In genomic region chr17:82127704-82128103, GRCh38 we compare ENCODE assay signal across 21 cellular contexts. TPM values are rescaled to one million over a fixed set of nuclear protein-coding genes. Genes with fewer than 3 reads are reported as not detected.
A peak's percentile ranks its signal among the peaks of the same experiment; 100 is the strongest.
DNase-seq lines count a peak whose midpoint lies in the region; ATAC-seq, FAIRE-seq and TF ChIP-seq lines count a peak whose summit lies in the region.
"Had no signal": no experiment of that assay in that cellular context is flagged by ENCODE, and none has a peak within 500 bp of the region (broad histone marks: within the 10 kb centered on the region; RNA-seq: fewer than 3 reads in every experiment).

No MANE protein-coding gene starts in this region.

- H3K4me3 ChIP-seq in CD4-positive, CD25-positive, alpha-beta regulatory T cell (ENCODE audit: low read depth, low read length): no peak overlapping the region

- no peaks in the 10 kb centered on the region for H3K9me3 ChIP-seq in CD4-positive, CD25-positive, alpha-beta regulatory T cell (ENCODE audit: control insufficient read depth in 2 of 2, low read length in 2 of 2)

- peaks cover 36% of the 10 kb centered on the region for H3K4me1 ChIP-seq in CD4-positive, CD25-positive, alpha-beta regulatory T cell (ENCODE audit: control insufficient read depth, insufficient read depth, low read length, poor library complexity, severe bottlenecking)

- POLR2A ChIA-PET in activated CD4-positive, alpha-beta T cell treated with anti-CD3 and anti-CD28 coated beads for 36 hours (lab: Charles Lee): interaction anchor here (0.6 kb wide), 1 partner anchor 9 kb away, joined by 12 read pairs; no protein-coding TSS in a partner anchor
- POLR2A ChIA-PET in T-cell (lab: Charles Lee): interaction anchor here in 1 of 2 donors (0.5 to 1.6 kb wide), 2 partner anchors 73 to 90 kb away, joined by 3 to 6 read pairs; partner anchors contain the start of gene DCXR

- no peaks in the 10 kb centered on the region for H3K9me3 Mint-ChIP-seq in activated CD4-positive, alpha-beta T cell treated with anti-CD3 and anti-CD28 coated beads for 36 hours (ENCODE audit: low read depth)
- H3K9me3 Mint-ChIP-seq in CD4-positive, CD25-positive, alpha-beta regulatory T cell: peaks cover 0 to 2% (median 0%) of the 10 kb centered on the region in 7 donors
- no peaks in the 10 kb centered on the region for H3K9me3 Mint-ChIP-seq in T-cell
- no peaks in the 10 kb centered on the region for H3K9me3 Mint-ChIP-seq in central memory CD8-positive, alpha-beta T cell
- H3K9me3 Mint-ChIP-seq: nephron progenitor cell had no signal

- peak overlapping the region; percentile 98 for H3K27ac Mint-ChIP-seq in activated CD4-positive, alpha-beta T cell treated with anti-CD3 and anti-CD28 coated beads for 36 hours
- H3K27ac Mint-ChIP-seq in CD4-positive, CD25-positive, alpha-beta regulatory T cell: peak overlapping the region; percentile 96 to 99 (median 99)
- H3K27ac Mint-ChIP-seq in T-cell: peak overlapping the region; percentile 98 to 99
- H3K27ac Mint-ChIP-seq in central memory CD8-positive, alpha-beta T cell (ENCODE audit: low read depth): peak overlapping the region; percentile 83
- H3K27ac Mint-ChIP-seq: B cell, nephron progenitor cell, progenitor cell of endocrine pancreas had no signal

- TF ChIP-seq POLR2A in GM12891 (IDR thresholded peaks at IDR 0.05; ENCODE audit: low read depth, low read length): no peak

- ATAC-seq in activated CD4-positive, alpha-beta T cell treated with anti-CD3 and anti-CD28 coated beads for 36 hours: no peak
- ATAC-seq in CD4-positive, CD25-positive, alpha-beta regulatory T cell (ENCODE audit: low read depth in 2 of 2): no peak
- ATAC-seq in T-cell (replicated peaks in 1 of 4) (peak in 2 of 4 experiments; percentile 10 to 17), GM21825 (IDR thresholded peaks at IDR 0.05; ENCODE audit: unreplicated experiment) (no peak)
- no peak for ATAC-seq in central memory CD8-positive, alpha-beta T cell (replicated peaks; ENCODE audit: extremely low read depth, poor library complexity, severe bottlenecking)
- ATAC-seq: left colon had no signal

- H3K4me1 Mint-ChIP-seq in activated CD4-positive, alpha-beta T cell treated with anti-CD3 and anti-CD28 coated beads for 36 hours: peaks cover 53% of the 10 kb centered on the region
- peaks cover 0 to 60% (median 25%) of the 10 kb centered on the region in 4 donors for H3K4me1 Mint-ChIP-seq in CD4-positive, CD25-positive, alpha-beta regulatory T cell
- H3K4me1 Mint-ChIP-seq in T-cell: peaks cover 59 to 63% (median 60%) of the 10 kb centered on the region in 3 donors
- H3K4me1 Mint-ChIP-seq in central memory CD8-positive, alpha-beta T cell: peaks cover 34% of the 10 kb centered on the region

- no peak overlapping the region for H3K4me3 Mint-ChIP-seq in activated CD4-positive, alpha-beta T cell treated with anti-CD3 and anti-CD28 coated beads for 36 hours
- peak overlapping the region in 2 of 4 donors; percentile 82 to 83 for H3K4me3 Mint-ChIP-seq in CD4-positive, CD25-positive, alpha-beta regulatory T cell
- H3K4me3 Mint-ChIP-seq in T-cell: peak overlapping the region; percentile 49 to 71 (median 70)
- H3K4me3 Mint-ChIP-seq in central memory CD8-positive, alpha-beta T cell: peak overlapping the region; percentile 60
- H3K4me3 Mint-ChIP-seq: B cell, nephron progenitor cell had no signal

- peak overlapping the region; percentile 94 for H3K27ac ChIP-seq in CD4-positive, CD25-positive, alpha-beta regulatory T cell (ENCODE audit: insufficient read depth, low read length, poor library complexity, severe bottlenecking)
- H3K27ac ChIP-seq: HL-60 had no signal

- CTCF ChIA-PET in activated CD4-positive, alpha-beta T cell treated with anti-CD3 and anti-CD28 coated beads for 36 hours (lab: Charles Lee): interaction anchor here (0.7 to 1.4 kb wide), 2 partner anchors 97 to 168 kb away, joined by 4 to 6 read pairs; no protein-coding TSS in a partner anchor
- CTCF ChIA-PET in T-cell (lab: Charles Lee): interaction anchor here in 1 of 2 donors (1.1 kb wide), 1 partner anchor 10 kb away, joined by 4 read pairs; no protein-coding TSS in a partner anchor

- no peaks in the 10 kb centered on the region for H3K36me3 ChIP-seq in CD4-positive, CD25-positive, alpha-beta regulatory T cell (ENCODE audit: control insufficient read depth, insufficient read depth, low read length)

- no peak for FAIRE-seq in GM12891 (lab: Jason Lieb, UNC)
- FAIRE-seq: astrocyte, TTC549 had no signal

- no peaks in the 10 kb centered on the region for H3K27me3 ChIP-seq in CD4-positive, CD25-positive, alpha-beta regulatory T cell (ENCODE audit: control insufficient read depth, insufficient read depth, low read length)

- peaks cover 19% of the 10 kb centered on the region for H3K36me3 Mint-ChIP-seq in activated CD4-positive, alpha-beta T cell treated with anti-CD3 and anti-CD28 coated beads for 36 hours (ENCODE audit: low read depth)
- peaks cover 13% of the 10 kb centered on the region for H3K36me3 Mint-ChIP-seq in CD4-positive, CD25-positive, alpha-beta regulatory T cell
- peaks cover 2% of the 10 kb centered on the region for H3K36me3 Mint-ChIP-seq in T-cell
- peaks cover 16% of the 10 kb centered on the region for H3K36me3 Mint-ChIP-seq in central memory CD8-positive, alpha-beta T cell (ENCODE audit: insufficient read depth)

- H3K27me3 Mint-ChIP-seq in activated CD4-positive, alpha-beta T cell treated with anti-CD3 and anti-CD28 coated beads for 36 hours: no peaks in the 10 kb centered on the region
- no peaks in the 10 kb centered on the region for H3K27me3 Mint-ChIP-seq in CD4-positive, CD25-positive, alpha-beta regulatory T cell
- no peaks in the 10 kb centered on the region for H3K27me3 Mint-ChIP-seq in T-cell
- H3K27me3 Mint-ChIP-seq in central memory CD8-positive, alpha-beta T cell: no peaks in the 10 kb centered on the region
- H3K27me3 Mint-ChIP-seq: B cell, progenitor cell of endocrine pancreas had no signal

- intact Hi-C loops in activated CD4-positive, alpha-beta T cell treated with anti-CD3 and anti-CD28 coated beads for 36 hours (cut with DNase I, micrococcal nuclease): loop anchor here in 1 of 2 experiments (10.0 kb wide), 1 partner anchor 167 kb away; no protein-coding TSS in a partner anchor

- peak; percentile 26 for DNase-seq in activated CD4-positive, alpha-beta T cell treated with anti-CD3 and anti-CD28 coated beads for 36 hours
- DNase-seq in activated CD4-positive, alpha-beta T cell treated with anti-CD3 and anti-CD28 coated beads, Interleukin-2, amount 50 U/mL, for 4 hours: no peak
- DNase-seq in CD4-positive, CD25-positive, alpha-beta regulatory T cell: peak in 1 of 3 donors; percentile 36
- DNase-seq in T-cell: peak in 33 of 34 experiments; percentile 18 to 81 (median 61)
- DNase-seq in central memory CD8-positive, alpha-beta T cell (ENCODE audit: low spot score in 2 of 2): peak in 1 of 2 donors; percentile 19
- no peak for DNase-seq in GM12891 (ENCODE audit: insufficient read length, low spot score)
- DNase-seq in NCI-H345 (lab: John Stamatoyannopoulos, UW): no peak
- DNase-seq: 8988T; DMS153; GF-D8; left colon; MM.1S; NCI-H774; nephron progenitor cell; stimulated activated CD4-positive, alpha-beta T cell treated with anti-CD3 and anti-CD28 coated beads, Interleukin-2, amount 100 ng/mL, for 24 hours had no signal

TF ChIP-seq in GM12891, 5 proteins besides CTCF, POLR2A, EP300 and RAD21:
- TF ChIP-seq POU2F2 (IDR thresholded peaks at IDR 0.05; ENCODE audit: low read depth, low read length): no peak
- no peak for TF ChIP-seq POLR2AphosphoS5 (IDR thresholded peaks at IDR 0.05; ENCODE audit: low read depth, low read length)
- no peak for TF ChIP-seq TAF1 (IDR thresholded peaks at IDR 0.05; ENCODE audit: low read depth, low read length)
- TF ChIP-seq PAX5 (IDR thresholded peaks at IDR 0.05; ENCODE audit: insufficient read depth, low read length, severe bottlenecking): no peak
- TF ChIP-seq SPI1 (IDR thresholded peaks at IDR 0.05; ENCODE audit: low read depth, low read length): no peak

RNA-seq across cellular contexts. Expression of gene FASN, which starts 29.7 kb away (rescaled TPM):
- total RNA-seq in activated CD4-positive, alpha-beta T cell treated with anti-CD3 and anti-CD28 coated beads for 36 hours: 100 to 1,000 TPM; 239 to 259 TPM
- total RNA-seq in CD4-positive, CD25-positive, alpha-beta regulatory T cell: 153 TPM
- polyA plus RNA-seq in CD4-positive, CD25-positive, alpha-beta regulatory T cell: under 1 TPM; 0.23 to 0.93 (median 0.59) TPM
- 100 to 1,000 TPM in 2 of 5 donors, 10 to 100 TPM in 3; 48.2 to 144 (median 52.5) TPM for total RNA-seq in T-cell
- 59.2 TPM for polyA plus RNA-seq in GM12891 (2012; ENCODE audit: low read depth, missing spikeins)

Comparison
In these comparisons a context has a peak if more than half of its experiments do, and no peak if none do; other contexts are left out.
1. DNase-seq: peak in activated CD4-positive, alpha-beta T cell treated with anti-CD3 and anti-CD28 coated beads for 36 hours (single experiment) and T-cell (33 of 34); none in activated CD4-positive, alpha-beta T cell treated with anti-CD3 and anti-CD28 coated beads, Interleukin-2, amount 50 U/mL, for 4 hours (0 of 2), GM12891 (single experiment) and NCI-H345 (single experiment).
2. Peak in every context shown above with its lines, with median percentiles within 50 percentile points of each other: H3K27ac Mint-ChIP-seq.